In genomic region chr1:211258756-211259595, GRCh38 we compare ENCODE assay signal across 8 cellular contexts. TPM values are rescaled to one million over a fixed set of nuclear protein-coding genes. Genes with fewer than 3 reads are reported as not detected.
A peak's percentile ranks its signal among the peaks of the same experiment; 100 is the strongest.
DNase-seq lines count a peak whose midpoint lies in the region; ATAC-seq and TF ChIP-seq lines count a peak whose summit lies in the region.

RCOR3 (plus strand) TSS chr1:211259366; CDS start chr1:211259561, 195 bp downstream.

- in situ Hi-C loops in GM13977 (cut with MboI; ENCODE audit: low pct_unique_long_range_greater_than_20kb, low sequenced_read_pairs, unreplicated experiment), result no loop called here

- H3K4me1 ChIP-seq in psoas muscle (peaks cover 19% of the 10 kb centered on the region), urinary bladder (ENCODE audit: insufficient read depth) (no peaks in the 10 kb centered on the region)

- no peaks in the 10 kb centered on the region for H3K27me3 ChIP-seq in psoas muscle (ENCODE audit: insufficient read depth in 3 of 3, low read length in 2 of 3)

- peak; percentile 84 for TF ChIP-seq CTCF in GM13977 (IDR thresholded peaks at IDR 0.05; ENCODE audit: extremely low read depth, insufficient read depth, missing control alignments)
- TF ChIP-seq CTCF in psoas muscle (IDR thresholded peaks at IDR 0.05), result peak; percentile 60

- H3K9me3 ChIP-seq in psoas muscle, result no peaks in the 10 kb centered on the region

- 0 to 1% (median 0%) methylated on average over 39 to 92 of the region's 92 CpGs for WGBS in psoas muscle, 3 donors
- WGBS in urinary bladder, result 1% methylated on average over 84 of the region's 92 CpGs

- ATAC-seq in HG02852 (IDR thresholded peaks at IDR 0.05; ENCODE audit: unreplicated experiment) (peak; percentile 57), left cardiac atrium (peak; percentile 91 to 93), psoas muscle (peak; percentile 85 to 89 (median 86))

- H3K27ac ChIP-seq in psoas muscle (peak within 1 kb of the TSS; percentile 92), urinary bladder (ENCODE audit: low read depth) (peak within 1 kb of the TSS; percentile 98)

- H3K36me3 ChIP-seq in psoas muscle (ENCODE audit: insufficient read depth in 1 of 2, low read depth in 1 of 2), result peaks cover 0 to 19% of the 10 kb centered on the region in 2 donors
- no peaks in the 10 kb centered on the region for H3K36me3 ChIP-seq in urinary bladder (ENCODE audit: insufficient read depth)

- DNase-seq in GM13977 (ENCODE audit: low spot score), result peak; percentile 90
- DNase-seq in NCI-H1436 treated with DMSO at 0.1 percent for 48 hours (lab: John Stamatoyannopoulos, UW), result peak; percentile 81
- DNase-seq in amniotic epithelial cell (ENCODE audit: low read depth), result peak; percentile 87
- DNase-seq in left cardiac atrium, result peak; percentile 94
- DNase-seq in psoas muscle, result peak; percentile 96 to 97

- intact Hi-C loops in T-helper 1 cell treated with Interleukin-12 subunit alpha and Interleukin-12 subunit beta and Interleukin-4 antibody, amounts not matched to agents 30 ng/mL and 1 ng/mL, for 36 hours (cut with micrococcal nuclease), result loop anchor here (1.0 to 5.0 kb wide), 13 partner anchors 30 to 1497 kb away; partner anchors contain the start of genes DTL, INTS7, KCNH1 and LPGAT1
- intact Hi-C loops in left cardiac atrium (cut with DNase I), result no loop called here
- intact Hi-C loops in psoas muscle (cut with DNase I), result loop anchor here in 1 of 2 donors (10.0 kb wide), 1 partner anchor 126 kb away; no protein-coding TSS in a partner anchor

- peak within 1 kb of the TSS; percentile 87 for H3K4me3 ChIP-seq in psoas muscle
- H3K4me3 ChIP-seq in urinary bladder (ENCODE audit: low read depth, low read length), result peak within 1 kb of the TSS; percentile 91

RNA-seq across cellular contexts. Expression of gene RCOR3, which starts in this region (rescaled TPM):
- 40.5 and 41.8 TPM in 2 replicates for total RNA-seq in T-helper 1 cell treated with Interleukin-12 subunit alpha and Interleukin-12 subunit beta and Interleukin-4 antibody, amounts not matched to agents 30 ng/mL and 1 ng/mL, for 36 hours
- total RNA-seq in left cardiac atrium (10 to 100 TPM; 34.3 to 42.0 TPM), psoas muscle (10 to 100 TPM; 67.4 to 95.7 (median 72.0) TPM), urinary bladder (71.2 TPM)
- polyA plus RNA-seq in psoas muscle (10 to 100 TPM; 29.4 to 95.1 (median 62.6) TPM), urinary bladder (31.6 TPM)

Comparison
In these comparisons a context has a peak if more than half of its experiments do, and no peak if none do; other contexts are left out.
1. Peak in every context shown above with its lines: DNase-seq, ATAC-seq, H3K4me3 ChIP-seq and H3K27ac ChIP-seq.